8 cellular contexts compared by ENCODE assay signal in the genomic region with DNA sequence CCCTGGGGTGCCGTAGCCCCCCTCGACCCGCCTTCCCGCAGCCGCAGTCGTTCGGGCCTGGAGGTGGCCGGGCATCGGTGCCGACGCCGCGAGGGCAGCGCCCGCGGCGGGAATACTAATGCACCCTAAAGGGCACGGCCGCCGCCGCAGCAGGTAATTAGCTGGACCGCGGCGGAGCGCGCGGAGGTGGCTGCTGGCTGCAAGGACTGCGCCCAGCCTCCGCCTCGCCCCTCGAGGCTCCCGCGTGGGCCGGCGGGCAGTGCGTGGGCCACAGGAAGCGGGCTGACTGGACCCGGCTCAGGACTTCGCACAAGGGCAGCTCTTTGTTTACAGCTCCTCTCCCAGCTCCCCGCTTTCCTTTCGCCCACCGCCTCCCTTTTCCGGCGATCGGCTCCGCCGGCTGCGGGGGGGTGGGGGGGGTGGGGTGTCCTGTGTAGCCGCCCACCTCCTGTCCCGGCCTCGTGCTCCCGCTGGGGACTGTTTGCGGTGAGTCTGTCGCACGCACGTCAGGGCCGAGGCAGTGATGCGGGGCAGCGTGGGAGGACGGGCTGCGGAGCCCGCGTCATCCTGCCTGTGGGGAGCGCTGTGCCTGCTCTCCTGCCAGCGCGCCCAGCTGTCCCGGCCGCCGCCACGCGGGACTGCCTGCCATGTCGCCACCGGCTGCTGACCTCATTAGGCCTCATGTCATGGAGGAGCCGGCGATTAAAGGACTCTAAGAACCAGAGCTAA. TPM values are rescaled to one million over a fixed set of nuclear protein-coding genes. Genes with fewer than 3 reads are reported as not detected.
A peak's percentile ranks its signal among the peaks of the same experiment; 100 is the strongest.
DNase-seq lines count a peak whose midpoint lies in the region; ATAC-seq and TF ChIP-seq lines count a peak whose summit lies in the region.

No MANE protein-coding gene starts in this region.

- TF ChIP-seq CTCF in retinal pigment epithelial cell (conservative IDR thresholded peaks at IDR 0.05; ENCODE audit: low read depth, low read length) = peak; percentile 25

- H4K20me1 ChIP-seq in BLaER1 = no peaks in the 10 kb centered on the region

- H3K27ac ChIP-seq in BLaER1 (peak overlapping the region; percentile 65; the same call in 1 of the 2 replicates), right cardiac atrium (ENCODE audit: low read length) (no peak overlapping the region)

- DNase-seq in adipocyte (ENCODE audit: low read depth) (peak; percentile 74), right cardiac atrium (peak; percentile 75 to 86 (median 84)), retinal pigment epithelial cell (ENCODE audit: low read depth) (peak; percentile 26), D341Med (ENCODE audit: low spot score) (no peak), HT-29 (ENCODE audit: low spot score) (no peak)

- H3K4me2 ChIP-seq in BLaER1 = peak overlapping the region; percentile 95

- H3K36me3 ChIP-seq in BLaER1 = no peaks in the 10 kb centered on the region
- H3K36me3 ChIP-seq in adipocyte (ENCODE audit: control insufficient read depth, insufficient read depth, low read length, severe bottlenecking) = no peaks in the 10 kb centered on the region

- intact Hi-C loops in right cardiac atrium (cut with DNase I) = loop anchor here in 1 of 4 donors (10.0 kb wide), 1 partner anchor 50 kb away; the partner anchor contains the start of gene GRIK4

- H3K27me3 ChIP-seq in BLaER1 = peaks cover 35% of the 10 kb centered on the region
- H3K27me3 ChIP-seq in adipocyte (replicated peaks; ENCODE audit: control insufficient read depth, insufficient read depth, low read length) = no peaks in the 10 kb centered on the region
- H3K27me3 ChIP-seq in right cardiac atrium (ENCODE audit: control insufficient read depth, insufficient read depth) = no peaks in the 10 kb centered on the region

- H3K4me1 ChIP-seq in BLaER1 (peaks cover 19% of the 10 kb centered on the region), adipocyte (ENCODE audit: control insufficient read depth, insufficient read depth, low read length) (peaks cover 7% of the 10 kb centered on the region), right cardiac atrium (ENCODE audit: control insufficient read depth, insufficient read depth, low read length) (peaks cover 2% of the 10 kb centered on the region)

- H3K4me3 ChIP-seq in BLaER1 = peak overlapping the region; percentile 64
- peak overlapping the region; percentile 48 for H3K4me3 ChIP-seq in adipocyte (ENCODE audit: low read length)
- peak overlapping the region; percentile 41 for H3K4me3 ChIP-seq in right cardiac atrium (ENCODE audit: low read length)
- peak overlapping the region; percentile 25 for H3K4me3 ChIP-seq in retinal pigment epithelial cell (ENCODE audit: low read length)

- H3K9me3 ChIP-seq in BLaER1 (no peaks in the 10 kb centered on the region), adipocyte (ENCODE audit: control insufficient read depth, low read length) (no peaks in the 10 kb centered on the region), right cardiac atrium (ENCODE audit: control insufficient read depth, low read length) (no peaks in the 10 kb centered on the region)

- H3K9ac ChIP-seq in BLaER1 = no peak overlapping the region; the same call in 1 of the 2 replicates
- H3K9ac ChIP-seq in adipocyte (ENCODE audit: low read length) = no peak overlapping the region

- ATAC-seq in GM18861 (IDR thresholded peaks at IDR 0.05; ENCODE audit: unreplicated experiment) = peak; percentile 60
- peak; percentile 55 for ATAC-seq in HG03196 (IDR thresholded peaks at IDR 0.05; ENCODE audit: unreplicated experiment)
- ATAC-seq in right cardiac atrium = peak; percentile 79 to 81

- under 1% methylated on average over 75 of the region's 75 CpGs for WGBS in right cardiac atrium

RNA-seq across cellular contexts. Expression of gene GRIK4, which starts 53.2 kb away (rescaled TPM):
- total RNA-seq in right cardiac atrium = 1 to 10 TPM in 2 of 4 donors, under 1 TPM in 1, not detected in 1; 0.59 to 3.4 (median 1.0) TPM
- 0.32 TPM for polyA plus RNA-seq in right cardiac atrium
- total RNA-seq in HT-29 (2014; rRNA removed; shearing (Covaris generic)) = not detected in 2 replicates

Comparison
In these comparisons a context has a peak if more than half of its experiments do, and no peak if none do; other contexts are left out.
1. DNase-seq: peak in adipocyte (single experiment), right cardiac atrium (3 of 3) and retinal pigment epithelial cell (single experiment); none in D341Med (single experiment) and HT-29 (single experiment).
2. Peak in every context shown above with its lines, with median percentiles within 50 percentile points of each other: H3K4me3 ChIP-seq and ATAC-seq.